ENCODE assay signal across 31 cellular contexts in genomic region chr10:11655839-11656238, GRCh38. TPM values are rescaled to one million over a fixed set of nuclear protein-coding genes. Genes with fewer than 3 reads are reported as not detected.
DNase-seq lines count a peak whose midpoint lies in the region; ATAC-seq, FAIRE-seq and TF ChIP-seq lines count a peak whose summit lies in the region.
"Had no signal": no experiment of that assay in that cellular context is flagged by ENCODE, and none has a peak within 500 bp of the region (broad histone marks: within the 10 kb centered on the region; RNA-seq: fewer than 3 reads in every experiment).

No MANE protein-coding gene starts in this region.

- ATAC-seq in HG03097 (IDR thresholded peaks at IDR 0.05; ENCODE audit: low FRiP score, unreplicated experiment) (no peak), GM21576 (IDR thresholded peaks at IDR 0.05; ENCODE audit: unreplicated experiment) (no peak)
- ATAC-seq: CD8-positive, alpha-beta T cell; naive thymus-derived CD4-positive, alpha-beta T cell had no signal

- FAIRE-seq in astrocyte (lab: Jason Lieb, UNC), result no peak
- FAIRE-seq: A204.1, small intestine had no signal

- H2AFZ ChIP-seq in mammary epithelial cell (ENCODE audit: low read depth, low read length) (no peak overlapping the region), astrocyte (ENCODE audit: low read depth, low read length) (no peak overlapping the region)

- CTCF ChIA-PET in mammary epithelial cell (lab: Charles Lee; ENCODE audit: low non-redundant PET), result no interaction called here

- WGBS in mammary epithelial cell (ENCODE audit: low coverage, missing lambda C conversion rate), result 88% methylated on average over 2 of the region's 2 CpGs
- 44 to 50% methylated on average over 2 of the region's 2 CpGs for WGBS in testis, 2 donors

- in situ Hi-C loops in mammary epithelial cell (cut with MboI; ENCODE audit: low sequenced_read_pairs in 2 of 2), result no loop called here

- H4K20me1 ChIP-seq in mammary epithelial cell (ENCODE audit: insufficient read depth, low read length), result no peaks in the 10 kb centered on the region
- no peaks in the 10 kb centered on the region for H4K20me1 ChIP-seq in astrocyte (ENCODE audit: insufficient read depth, low read length)

- intact Hi-C loops in mammary epithelial cell (cut with micrococcal nuclease) (no loop called here), breast epithelium (cut with DNase I; ENCODE audit: low total_unique reads) (no loop called here), testis (cut with DNase I; ENCODE audit: low total_unique reads) (no loop called here)

- H3K27ac ChIP-seq in mammary epithelial cell (ENCODE audit: insufficient read depth, low read depth, low read length), result no peak overlapping the region
- no peak overlapping the region for H3K27ac ChIP-seq in breast epithelium
- peak overlapping the region; percentile 25 for H3K27ac ChIP-seq in astrocyte (ENCODE audit: low read depth, low read length)
- peak overlapping the region; percentile 65 to 67 for H3K27ac ChIP-seq in testis
- H3K27ac ChIP-seq: HL-60, left ventricle myocardium inferior had no signal

- no peaks in the 10 kb centered on the region for H3K36me3 Mint-ChIP-seq in astrocyte (ENCODE audit: low read depth, unreplicated experiment)
- H3K36me3 Mint-ChIP-seq: activated CD4-positive, alpha-beta memory T cell treated with anti-CD3 and anti-CD28 coated beads for 36 hours; CD8-positive, alpha-beta T cell; naive thymus-derived CD4-positive, alpha-beta T cell had no signal

- peaks cover 2% of the 10 kb centered on the region for H3K4me1 Mint-ChIP-seq in astrocyte (ENCODE audit: low read depth, unreplicated experiment)

- H3K9me3 ChIP-seq in mammary epithelial cell (replicated peaks; ENCODE audit: insufficient read depth, low read length), result no peaks in the 10 kb centered on the region
- no peaks in the 10 kb centered on the region for H3K9me3 ChIP-seq in breast epithelium
- no peaks in the 10 kb centered on the region for H3K9me3 ChIP-seq in astrocyte (ENCODE audit: insufficient read depth, low read depth, low read length)
- H3K9me3 ChIP-seq in testis, result no peaks in the 10 kb centered on the region
- H3K9me3 ChIP-seq: left ventricle myocardium inferior had no signal

- peak; percentile 12 for DNase-seq in mammary epithelial cell
- no peak for DNase-seq in breast epithelium (ENCODE audit: low spot score in 2 of 2)
- DNase-seq in astrocyte (ENCODE audit: low read depth), result peak; percentile 8
- DNase-seq in fibroblast of mammary gland (ENCODE audit: low read depth), result peak; percentile 4
- no peak for DNase-seq in testis
- DNase-seq in HUDEP-2 (lab: John Stamatoyannopoulos, UW; ENCODE audit: unreplicated experiment in 76 of 76), result no peak
- DNase-seq: activated CD4-positive, alpha-beta memory T cell treated with anti-CD3 and anti-CD28 coated beads for 36 hours; activated CD4-positive, CD25-positive, alpha-beta regulatory T cell treated with anti-CD3 and anti-CD28 coated beads, Interleukin-2, amount 50 U/mL, for 72 hours; activated CD8-positive, alpha-beta memory T cell treated with anti-CD3 and anti-CD28 coated beads, Interleukin-2, amount 50 U/mL, for 4 hours; activated naive CD4-positive, alpha-beta T cell treated with anti-CD3 and anti-CD28 coated beads, Interleukin-2, amount 50 U/mL, for 16 hours; amygdala; CD8-positive, alpha-beta T cell; DMS53; HFFc6; islet precursor cell; left ventricle myocardium inferior; naive thymus-derived CD4-positive, alpha-beta T cell; NCI-H2081; NCI-H226; NCI-H774; occipital lobe; RPMI8226; small intestine; stimulated activated CD4-positive, alpha-beta T cell treated with anti-CD3 and anti-CD28 coated beads, Interleukin-2, amount 100 ng/mL, for 24 hours; T-helper 2 cell; trophoblast cell had no signal

- TF ChIP-seq CTCF in mammary epithelial cell (conservative IDR thresholded peaks at IDR 0.05 in 1 of 2, IDR thresholded peaks at IDR 0.05 in 1 of 2; ENCODE audit: extremely low read depth in 1 of 2, insufficient read depth in 1 of 2, low read depth in 1 of 2, low read length in 2 of 2) (no peak), breast epithelium (IDR thresholded peaks at IDR 0.05) (no peak), astrocyte (IDR thresholded peaks at IDR 0.05; ENCODE audit: insufficient read depth, low read depth, low read length) (no peak), fibroblast of mammary gland (conservative IDR thresholded peaks at IDR 0.05; ENCODE audit: control insufficient read depth, insufficient read depth, low read depth, low read length) (no peak), testis (IDR thresholded peaks at IDR 0.05) (no peak)

- H3K36me3 ChIP-seq in mammary epithelial cell (ENCODE audit: insufficient read depth, low read length) (no peaks in the 10 kb centered on the region), breast epithelium (no peaks in the 10 kb centered on the region), astrocyte (ENCODE audit: insufficient read depth, low read length) (no peaks in the 10 kb centered on the region), testis (ENCODE audit: low read depth, missing control alignments) (no peaks in the 10 kb centered on the region)
- H3K36me3 ChIP-seq: left ventricle myocardium inferior had no signal

- dilution Hi-C loops in mammary epithelial cell (cut with HindIII; ENCODE audit: low sequenced_read_pairs), result no loop called here

- no peak overlapping the region for H3K4me2 ChIP-seq in mammary epithelial cell (ENCODE audit: insufficient read depth, low read depth, low read length)
- H3K4me2 ChIP-seq in astrocyte (ENCODE audit: low read length), result peak overlapping the region; percentile 57

- peaks cover 3% of the 10 kb centered on the region for H3K9me3 Mint-ChIP-seq in astrocyte (ENCODE audit: unreplicated experiment)
- H3K9me3 Mint-ChIP-seq: activated CD4-positive, alpha-beta memory T cell treated with anti-CD3 and anti-CD28 coated beads for 36 hours; CD8-positive, alpha-beta T cell; HFFc6; naive thymus-derived CD4-positive, alpha-beta T cell had no signal

- H3K9ac ChIP-seq in mammary epithelial cell (ENCODE audit: insufficient read depth, low read length) (no peak overlapping the region), astrocyte (ENCODE audit: low read length) (no peak overlapping the region)

- H3K27ac Mint-ChIP-seq in astrocyte (ENCODE audit: unreplicated experiment), result no peak overlapping the region
- H3K27ac Mint-ChIP-seq: activated CD4-positive, alpha-beta memory T cell treated with anti-CD3 and anti-CD28 coated beads for 36 hours; B cell; CD8-positive, alpha-beta T cell; HFFc6 had no signal

- H3K4me3 ChIP-seq in mammary epithelial cell (replicated peaks in 1 of 3; ENCODE audit: insufficient read depth in 1 of 3, low read depth in 2 of 3, low read length in 3 of 3) (no peak overlapping the region), breast epithelium (no peak overlapping the region), astrocyte (ENCODE audit: insufficient read depth, low read depth, low read length) (no peak overlapping the region), fibroblast of mammary gland (ENCODE audit: control insufficient read depth, low read depth, low read length) (no peak overlapping the region), testis (no peak overlapping the region)
- H3K4me3 ChIP-seq: left ventricle myocardium inferior had no signal

- no peak for TF ChIP-seq POLR2A in breast epithelium (IDR thresholded peaks at IDR 0.05)
- no peak for TF ChIP-seq POLR2A in testis (IDR thresholded peaks at IDR 0.05)

- BruUV-seq in mammary epithelial cell (replicated peaks; lab: Mats Ljungman, UMichigan), result no TSS peak

- peaks cover 15% of the 10 kb centered on the region for H3K27me3 Mint-ChIP-seq in astrocyte (ENCODE audit: low read depth, unreplicated experiment)
- H3K27me3 Mint-ChIP-seq: activated CD4-positive, alpha-beta memory T cell treated with anti-CD3 and anti-CD28 coated beads for 36 hours; B cell had no signal

- no peaks in the 10 kb centered on the region for H3K27me3 ChIP-seq in mammary epithelial cell (ENCODE audit: insufficient read depth, low read length)
- H3K27me3 ChIP-seq in breast epithelium, result no peaks in the 10 kb centered on the region
- peaks cover 4% of the 10 kb centered on the region for H3K27me3 ChIP-seq in astrocyte (ENCODE audit: insufficient read depth, low read length)
- no peaks in the 10 kb centered on the region for H3K27me3 ChIP-seq in testis

- H3K79me2 ChIP-seq in mammary epithelial cell (ENCODE audit: insufficient read depth, low read length) (no peaks in the 10 kb centered on the region), astrocyte (ENCODE audit: insufficient read depth, low read length) (no peaks in the 10 kb centered on the region)

- H3K4me1 ChIP-seq in mammary epithelial cell (ENCODE audit: insufficient read depth, low read length) (no peaks in the 10 kb centered on the region), breast epithelium (no peaks in the 10 kb centered on the region), astrocyte (ENCODE audit: insufficient read depth, low read length) (peaks cover 7% of the 10 kb centered on the region), testis (peaks cover 8% of the 10 kb centered on the region)
- H3K4me1 ChIP-seq: left ventricle myocardium inferior had no signal

- no peak overlapping the region for H3K4me3 Mint-ChIP-seq in astrocyte (ENCODE audit: unreplicated experiment)
- H3K4me3 Mint-ChIP-seq: activated CD4-positive, alpha-beta memory T cell treated with anti-CD3 and anti-CD28 coated beads for 36 hours; B cell; CD8-positive, alpha-beta T cell; HFFc6; naive thymus-derived CD4-positive, alpha-beta T cell had no signal

RNA-seq across cellular contexts. Expression of gene USP6NL, which starts 44.4 kb away (rescaled TPM):
- total RNA-seq in mammary epithelial cell (10 to 100 TPM; 12.2 to 13.9 TPM), breast epithelium (10 to 100 TPM; 13.8 to 28.7 (median 19.7) TPM), astrocyte (15.1 and 16.6 TPM in 2 replicates), testis (10 to 100 TPM; 50.4 to 56.1 TPM)
- polyA plus RNA-seq in mammary epithelial cell (7.2 TPM), testis (ENCODE audit: insufficient read depth, low read depth, low replicate concordance) (64.9 TPM)
- polyA minus RNA-seq in mammary epithelial cell, result 13.4 TPM

Comparison
In these comparisons a context has a peak if more than half of its experiments do, and no peak if none do; other contexts are left out.
1. DNase-seq: peak in mammary epithelial cell (single experiment), astrocyte (single experiment) and fibroblast of mammary gland (single experiment); none in breast epithelium (0 of 2), testis (single experiment) and HUDEP-2 (0 of 76).
2. H3K27ac ChIP-seq: peak in astrocyte (single experiment) and testis (2 of 2); none in mammary epithelial cell (single experiment) and breast epithelium (0 of 2).